2 cellular contexts compared by ENCODE assay signal in genomic region chr1:44721521-44722361, GRCh38.
A peak's percentile ranks its signal among the peaks of the same experiment; 100 is the strongest.
TF ChIP-seq lines count a peak whose summit lies in the region.

No MANE protein-coding gene starts in this region.

TF ChIP-seq in HEK293, 187 proteins besides CTCF, POLR2A, EP300 and RAD21 (continued from another document and continues in another):
- TF ChIP-seq ZSCAN5A (tag by site-specific recombination; IDR thresholded peaks at IDR 0.05) (0 out of 2 replicates have a peak, but pooled peaks have one; percentile 15), ZBTB11 (tag by site-specific recombination; conservative IDR thresholded peaks at IDR 0.05; ENCODE audit: low read depth) (0 out of 2 replicates have a peak, but pooled peaks have one; percentile 13), ZNF366 (tag by site-specific recombination; conservative IDR thresholded peaks at IDR 0.05) (peak; percentile 45; the same call in 1 of the 2 replicates), ZNF433 (tag by site-specific recombination; IDR thresholded peaks at IDR 0.05; ENCODE audit: low read depth) (no peak), GFI1B (tag by site-specific recombination; IDR thresholded peaks at IDR 0.05) (peak; percentile 81), ZNF449 (tag by site-specific recombination; IDR thresholded peaks at IDR 0.05) (peak; percentile 10; the same call in 1 of the 2 replicates), BCL11B (tag by site-specific recombination; IDR thresholded peaks at IDR 0.05; ENCODE audit: low read depth) (0 out of 2 replicates have a peak, but pooled peaks have one; percentile 25), ZNF501 (tag by site-specific recombination; IDR thresholded peaks at IDR 0.05) (0 out of 2 replicates have a peak, but pooled peaks have one; percentile 36), ZNF660 (tag by site-specific recombination; IDR thresholded peaks at IDR 0.05) (peak; percentile 49), ZFP41 (tag by site-specific recombination; IDR thresholded peaks at IDR 0.05; ENCODE audit: borderline replicate concordance) (no peak)
- TF ChIP-seq, protein P1, sequence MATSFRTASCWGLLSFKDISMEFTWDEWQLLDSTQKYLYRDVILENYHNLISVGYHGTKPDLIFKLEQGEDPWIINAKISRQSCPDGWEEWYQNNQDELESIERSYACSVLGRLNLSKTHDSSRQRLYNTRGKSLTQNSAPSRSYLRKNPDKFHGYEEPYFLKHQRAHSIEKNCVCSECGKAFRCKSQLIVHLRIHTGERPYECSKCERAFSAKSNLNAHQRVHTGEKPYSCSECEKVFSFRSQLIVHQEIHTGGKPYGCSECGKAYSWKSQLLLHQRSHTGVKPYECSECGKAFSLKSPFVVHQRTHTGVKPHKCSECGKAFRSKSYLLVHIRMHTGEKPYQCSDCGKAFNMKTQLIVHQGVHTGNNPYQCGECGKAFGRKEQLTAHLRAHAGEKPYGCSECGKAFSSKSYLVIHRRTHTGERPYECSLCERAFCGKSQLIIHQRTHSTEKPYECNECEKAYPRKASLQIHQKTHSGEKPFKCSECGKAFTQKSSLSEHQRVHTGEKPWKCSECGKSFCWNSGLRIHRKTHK (tag by site-specific recombination; IDR thresholded peaks at IDR 0.05) = no peak
- TF ChIP-seq, protein P2, sequence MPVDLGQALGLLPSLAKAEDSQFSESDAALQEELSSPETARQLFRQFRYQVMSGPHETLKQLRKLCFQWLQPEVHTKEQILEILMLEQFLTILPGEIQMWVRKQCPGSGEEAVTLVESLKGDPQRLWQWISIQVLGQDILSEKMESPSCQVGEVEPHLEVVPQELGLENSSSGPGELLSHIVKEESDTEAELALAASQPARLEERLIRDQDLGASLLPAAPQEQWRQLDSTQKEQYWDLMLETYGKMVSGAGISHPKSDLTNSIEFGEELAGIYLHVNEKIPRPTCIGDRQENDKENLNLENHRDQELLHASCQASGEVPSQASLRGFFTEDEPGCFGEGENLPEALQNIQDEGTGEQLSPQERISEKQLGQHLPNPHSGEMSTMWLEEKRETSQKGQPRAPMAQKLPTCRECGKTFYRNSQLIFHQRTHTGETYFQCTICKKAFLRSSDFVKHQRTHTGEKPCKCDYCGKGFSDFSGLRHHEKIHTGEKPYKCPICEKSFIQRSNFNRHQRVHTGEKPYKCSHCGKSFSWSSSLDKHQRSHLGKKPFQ (tag by site-specific recombination; IDR thresholded peaks at IDR 0.05) = peak; percentile 74

TF ChIP-seq in SK-N-SH treated with all-trans-retinoic acid at 6 μM for 48 hours, 23 proteins besides CTCF, POLR2A, EP300 and RAD21 (continued from another document):
- TF ChIP-seq, protein P3, sequence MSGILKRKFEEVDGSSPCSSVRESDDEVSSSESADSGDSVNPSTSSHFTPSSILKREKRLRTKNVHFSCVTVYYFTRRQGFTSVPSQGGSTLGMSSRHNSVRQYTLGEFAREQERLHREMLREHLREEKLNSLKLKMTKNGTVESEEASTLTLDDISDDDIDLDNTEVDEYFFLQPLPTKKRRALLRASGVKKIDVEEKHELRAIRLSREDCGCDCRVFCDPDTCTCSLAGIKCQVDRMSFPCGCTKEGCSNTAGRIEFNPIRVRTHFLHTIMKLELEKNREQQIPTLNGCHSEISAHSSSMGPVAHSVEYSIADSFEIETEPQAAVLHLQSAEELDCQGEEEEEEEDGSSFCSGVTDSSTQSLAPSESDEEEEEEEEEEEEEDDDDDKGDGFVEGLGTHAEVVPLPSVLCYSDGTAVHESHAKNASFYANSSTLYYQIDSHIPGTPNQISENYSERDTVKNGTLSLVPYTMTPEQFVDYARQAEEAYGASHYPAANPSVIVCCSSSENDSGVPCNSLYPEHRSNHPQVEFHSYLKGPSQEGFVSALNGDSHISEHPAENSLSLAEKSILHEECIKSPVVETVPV (CRISPR knock-in tag; IDR thresholded peaks at IDR 0.05) = peak; percentile 94
- TF ChIP-seq, protein P4, sequence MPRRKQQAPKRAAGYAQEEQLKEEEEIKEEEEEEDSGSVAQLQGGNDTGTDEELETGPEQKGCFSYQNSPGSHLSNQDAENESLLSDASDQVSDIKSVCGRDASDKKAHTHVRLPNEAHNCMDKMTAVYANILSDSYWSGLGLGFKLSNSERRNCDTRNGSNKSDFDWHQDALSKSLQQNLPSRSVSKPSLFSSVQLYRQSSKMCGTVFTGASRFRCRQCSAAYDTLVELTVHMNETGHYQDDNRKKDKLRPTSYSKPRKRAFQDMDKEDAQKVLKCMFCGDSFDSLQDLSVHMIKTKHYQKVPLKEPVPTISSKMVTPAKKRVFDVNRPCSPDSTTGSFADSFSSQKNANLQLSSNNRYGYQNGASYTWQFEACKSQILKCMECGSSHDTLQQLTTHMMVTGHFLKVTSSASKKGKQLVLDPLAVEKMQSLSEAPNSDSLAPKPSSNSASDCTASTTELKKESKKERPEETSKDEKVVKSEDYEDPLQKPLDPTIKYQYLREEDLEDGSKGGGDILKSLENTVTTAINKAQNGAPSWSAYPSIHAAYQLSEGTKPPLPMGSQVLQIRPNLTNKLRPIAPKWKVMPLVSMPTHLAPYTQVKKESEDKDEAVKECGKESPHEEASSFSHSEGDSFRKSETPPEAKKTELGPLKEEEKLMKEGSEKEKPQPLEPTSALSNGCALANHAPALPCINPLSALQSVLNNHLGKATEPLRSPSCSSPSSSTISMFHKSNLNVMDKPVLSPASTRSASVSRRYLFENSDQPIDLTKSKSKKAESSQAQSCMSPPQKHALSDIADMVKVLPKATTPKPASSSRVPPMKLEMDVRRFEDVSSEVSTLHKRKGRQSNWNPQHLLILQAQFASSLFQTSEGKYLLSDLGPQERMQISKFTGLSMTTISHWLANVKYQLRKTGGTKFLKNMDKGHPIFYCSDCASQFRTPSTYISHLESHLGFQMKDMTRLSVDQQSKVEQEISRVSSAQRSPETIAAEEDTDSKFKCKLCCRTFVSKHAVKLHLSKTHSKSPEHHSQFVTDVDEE (CRISPR knock-in tag; IDR thresholded peaks at IDR 0.05) = no peak
- TF ChIP-seq BACH2 (CRISPR knock-in tag; IDR thresholded peaks at IDR 0.05; ENCODE audit: borderline replicate concordance) (no peak), POU6F1 (CRISPR knock-in tag; IDR thresholded peaks at IDR 0.05; ENCODE audit: borderline replicate concordance, low read depth) (no peak; the same call in 1 of the 2 replicates), ZNF565 (CRISPR knock-in tag; conservative IDR thresholded peaks at IDR 0.05; ENCODE audit: low read depth) (no peak), ARNTL (CRISPR knock-in tag; IDR thresholded peaks at IDR 0.05; ENCODE audit: borderline replicate concordance, low read depth) (no peak), OSR1 (CRISPR knock-in tag; IDR thresholded peaks at IDR 0.05) (no peak), ESRRG (CRISPR knock-in tag; IDR thresholded peaks at IDR 0.05) (peak; percentile 89), RARB (CRISPR knock-in tag; IDR thresholded peaks at IDR 0.05) (peak; percentile 99), GLIS3 (CRISPR knock-in tag; IDR thresholded peaks at IDR 0.05) (peak; percentile 98)
